8 cellular contexts compared by ENCODE assay signal in the genomic region with DNA sequence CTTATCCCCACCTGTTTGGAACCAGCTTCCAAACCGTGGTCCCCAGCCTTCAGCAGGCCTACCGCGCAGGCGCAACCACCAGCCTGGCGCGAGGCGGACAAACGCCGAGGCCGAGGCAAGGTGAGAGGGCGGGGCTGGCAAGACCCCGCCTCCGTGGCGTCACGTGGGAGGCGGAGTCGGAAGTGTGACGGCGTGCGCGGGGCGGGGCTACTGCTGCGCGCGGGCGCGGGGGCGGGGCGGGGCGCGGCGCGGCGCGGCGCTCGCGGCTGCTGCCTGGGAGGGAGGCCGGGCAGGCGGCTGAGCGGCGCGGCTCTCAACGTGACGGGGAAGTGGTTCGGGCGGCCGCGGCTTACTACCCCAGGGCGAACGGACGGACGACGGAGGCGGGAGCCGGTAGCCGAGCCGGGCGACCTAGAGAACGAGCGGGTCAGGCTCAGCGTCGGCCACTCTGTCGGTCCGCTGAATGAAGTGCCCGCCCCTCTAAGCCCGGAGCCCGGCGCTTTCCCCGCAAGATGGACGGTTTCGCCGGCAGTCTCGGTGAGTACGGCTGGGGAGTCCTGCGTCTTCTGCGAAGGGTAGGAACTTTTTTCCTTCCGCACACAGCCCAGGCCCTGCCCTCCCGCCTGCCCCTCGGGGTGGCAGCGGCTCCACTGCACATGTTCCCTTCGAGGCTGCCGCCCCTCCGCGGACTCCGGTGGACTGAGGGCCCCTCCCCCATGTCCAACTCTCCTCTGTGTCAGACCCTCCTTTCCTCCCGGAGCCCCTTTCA. TPM values are rescaled to one million over a fixed set of nuclear protein-coding genes. Genes with fewer than 3 reads are reported as not detected.
DNase-seq lines count a peak whose midpoint lies in the region; ATAC-seq and TF ChIP-seq lines count a peak whose summit lies in the region.

A gene with protein sequence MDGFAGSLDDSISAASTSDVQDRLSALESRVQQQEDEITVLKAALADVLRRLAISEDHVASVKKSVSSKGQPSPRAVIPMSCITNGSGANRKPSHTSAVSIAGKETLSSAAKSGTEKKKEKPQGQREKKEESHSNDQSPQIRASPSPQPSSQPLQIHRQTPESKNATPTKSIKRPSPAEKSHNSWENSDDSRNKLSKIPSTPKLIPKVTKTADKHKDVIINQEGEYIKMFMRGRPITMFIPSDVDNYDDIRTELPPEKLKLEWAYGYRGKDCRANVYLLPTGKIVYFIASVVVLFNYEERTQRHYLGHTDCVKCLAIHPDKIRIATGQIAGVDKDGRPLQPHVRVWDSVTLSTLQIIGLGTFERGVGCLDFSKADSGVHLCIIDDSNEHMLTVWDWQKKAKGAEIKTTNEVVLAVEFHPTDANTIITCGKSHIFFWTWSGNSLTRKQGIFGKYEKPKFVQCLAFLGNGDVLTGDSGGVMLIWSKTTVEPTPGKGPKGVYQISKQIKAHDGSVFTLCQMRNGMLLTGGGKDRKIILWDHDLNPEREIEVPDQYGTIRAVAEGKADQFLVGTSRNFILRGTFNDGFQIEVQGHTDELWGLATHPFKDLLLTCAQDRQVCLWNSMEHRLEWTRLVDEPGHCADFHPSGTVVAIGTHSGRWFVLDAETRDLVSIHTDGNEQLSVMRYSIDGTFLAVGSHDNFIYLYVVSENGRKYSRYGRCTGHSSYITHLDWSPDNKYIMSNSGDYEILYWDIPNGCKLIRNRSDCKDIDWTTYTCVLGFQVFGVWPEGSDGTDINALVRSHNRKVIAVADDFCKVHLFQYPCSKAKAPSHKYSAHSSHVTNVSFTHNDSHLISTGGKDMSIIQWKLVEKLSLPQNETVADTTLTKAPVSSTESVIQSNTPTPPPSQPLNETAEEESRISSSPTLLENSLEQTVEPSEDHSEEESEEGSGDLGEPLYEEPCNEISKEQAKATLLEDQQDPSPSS (plus strand): TSS at position 254 of the 769 bp plus-strand sequence. CDS start 259 bp downstream, at position 513.

- peaks cover 2% of the 10 kb centered on the region for H3K36me3 Mint-ChIP-seq in activated CD4-positive, alpha-beta T cell treated with anti-CD3 and anti-CD28 coated beads for 36 hours (ENCODE audit: low read depth)
- H3K36me3 Mint-ChIP-seq in chondrocyte (ENCODE audit: low read depth), result no peaks in the 10 kb centered on the region

- no peak within 1 kb of the TSS for H3K4me3 Mint-ChIP-seq in activated CD4-positive, alpha-beta T cell treated with anti-CD3 and anti-CD28 coated beads for 36 hours
- no peak within 1 kb of the TSS for H3K4me3 Mint-ChIP-seq in chondrocyte (ENCODE audit: unreplicated experiment)

- TF ChIP-seq POLR2A in GM19099 (IDR thresholded peaks at IDR 0.05; ENCODE audit: extremely low read depth, insufficient read length, low read depth), result peak; percentile 85

- peak; percentile 68 for ATAC-seq in HG03378 (IDR thresholded peaks at IDR 0.05; ENCODE audit: unreplicated experiment)
- ATAC-seq in activated CD4-positive, alpha-beta T cell treated with anti-CD3 and anti-CD28 coated beads for 36 hours, result peak; percentile 81

- TF ChIP-seq CTCF in chondrocyte (IDR thresholded peaks at IDR 0.05), result no peak

- peak within 1 kb of the TSS; percentile 86 for H3K27ac Mint-ChIP-seq in activated CD4-positive, alpha-beta T cell treated with anti-CD3 and anti-CD28 coated beads for 36 hours
- H3K27ac Mint-ChIP-seq in chondrocyte (ENCODE audit: unreplicated experiment), result peak within 1 kb of the TSS; percentile 74

- no peaks in the 10 kb centered on the region for H3K9me3 Mint-ChIP-seq in activated CD4-positive, alpha-beta T cell treated with anti-CD3 and anti-CD28 coated beads for 36 hours (ENCODE audit: low read depth)
- H3K9me3 Mint-ChIP-seq in chondrocyte (ENCODE audit: low read depth), result no peaks in the 10 kb centered on the region

- H3K27me3 Mint-ChIP-seq in activated CD4-positive, alpha-beta T cell treated with anti-CD3 and anti-CD28 coated beads for 36 hours, result no peaks in the 10 kb centered on the region
- H3K27me3 Mint-ChIP-seq in chondrocyte (ENCODE audit: low read depth), result peaks cover 2% of the 10 kb centered on the region

- CTCF ChIA-PET in activated CD4-positive, alpha-beta T cell treated with anti-CD3 and anti-CD28 coated beads for 36 hours (lab: Charles Lee), result interaction anchor here (1.0 kb wide), 1 partner anchor 73 kb away, joined by 3 read pairs; no protein-coding TSS in a partner anchor

- intact Hi-C loops in activated CD4-positive, alpha-beta T cell treated with anti-CD3 and anti-CD28 coated beads for 36 hours (cut with DNase I, micrococcal nuclease), result loop anchor here (1.0 kb wide), 5 partner anchors 36 to 329 kb away; a partner anchor contains a TSS

- H3K4me1 Mint-ChIP-seq in activated CD4-positive, alpha-beta T cell treated with anti-CD3 and anti-CD28 coated beads for 36 hours, result peaks cover 21% of the 10 kb centered on the region
- H3K4me1 Mint-ChIP-seq in chondrocyte (ENCODE audit: low read depth), result peaks cover 13% of the 10 kb centered on the region

- POLR2A ChIA-PET in activated CD4-positive, alpha-beta T cell treated with anti-CD3 and anti-CD28 coated beads for 36 hours (lab: Charles Lee), result no interaction called here

- DNase-seq in AG20443 (ENCODE audit: low spot score) (peak; percentile 98), NCI-H510A treated with DMSO at 0.1 percent for 48 hours (lab: John Stamatoyannopoulos, UW) (peak; percentile 59), chondrocyte (ENCODE audit: low spot score) (peak; percentile 97), kidney tubule cell (ENCODE audit: low spot score) (peak; percentile 94)
- DNase-seq in activated CD4-positive, alpha-beta T cell treated with anti-CD3 and anti-CD28 coated beads for 36 hours, result peak; percentile 95
- peak; percentile 84 to 90 for DNase-seq in stimulated activated CD4-positive, alpha-beta T cell treated with anti-CD3 and anti-CD28 coated beads, Interleukin-1b, Interleukin-23, amount 100 ng/mL, for 1 hour (ENCODE audit: low read depth in 2 of 2)

RNA-seq across cellular contexts. Expression of the gene that starts here (rescaled TPM):
- 10 to 100 TPM; 72.1 to 74.1 TPM for total RNA-seq in activated CD4-positive, alpha-beta T cell treated with anti-CD3 and anti-CD28 coated beads for 36 hours
- 49.5 to 50.0 TPM (median 49.9 TPM) in 3 replicates for total RNA-seq in chondrocyte

Comparison
In these comparisons a context has a peak if more than half of its experiments do, and no peak if none do; other contexts are left out.
1. Peak in every context shown above with its lines: DNase-seq and ATAC-seq.